ENCODE assay signal across 1 cellular context in genomic region chr9:126607086-126607485, GRCh38.
TF ChIP-seq lines count a peak whose summit lies in the region.

No MANE protein-coding gene starts in this region.

TF ChIP-seq in SK-N-SH, 30 proteins besides CTCF, POLR2A, EP300 and RAD21 (continued from another document):
- TF ChIP-seq USF1 (IDR thresholded peaks at IDR 0.05; ENCODE audit: borderline replicate concordance, low read depth) (no peak), RXRA (IDR thresholded peaks at IDR 0.05; ENCODE audit: borderline replicate concordance, low read depth) (no peak)
